In the genomic region with DNA sequence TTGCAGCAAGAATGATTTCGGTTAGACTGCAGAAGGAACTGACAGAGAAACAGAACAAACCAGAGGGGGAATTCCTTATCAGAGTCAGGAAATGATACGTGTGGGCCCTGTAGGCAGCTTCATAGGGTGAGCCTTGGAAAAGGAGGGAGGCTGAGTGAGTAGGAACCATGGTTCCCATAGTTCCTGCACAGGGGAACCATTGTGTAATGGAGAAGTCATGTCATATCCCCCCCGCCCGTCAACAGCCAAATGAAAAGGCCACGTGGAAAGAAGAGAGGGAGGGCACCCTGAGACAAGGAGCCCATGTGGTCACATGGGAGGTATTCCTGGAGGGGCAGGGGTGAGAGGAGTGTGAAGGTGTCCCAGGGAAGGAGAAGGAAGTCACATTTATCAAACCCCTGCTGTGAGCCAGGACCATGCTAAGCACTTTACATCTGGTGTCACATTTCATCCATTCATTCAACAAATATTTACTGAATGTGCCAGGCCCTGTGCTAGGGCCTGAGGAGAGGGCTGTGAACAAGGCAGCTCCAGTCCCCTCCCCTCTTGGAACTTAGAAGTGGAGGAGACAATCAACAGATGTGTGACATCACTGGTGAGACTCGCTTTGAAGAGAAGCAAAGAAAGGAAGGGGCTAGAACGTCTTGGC, we compare ENCODE assay signal across 8 cellular contexts. TPM values are rescaled to one million over a fixed set of nuclear protein-coding genes. Genes with fewer than 3 reads are reported as not detected.
DNase-seq lines count a peak whose midpoint lies in the region; ATAC-seq and TF ChIP-seq lines count a peak whose summit lies in the region.

No MANE protein-coding gene starts in this region.

- TF ChIP-seq CTCF in psoas muscle (IDR thresholded peaks at IDR 0.05) (no peak), prostate gland (IDR thresholded peaks at IDR 0.05) (no peak)

- peaks cover 23% of the 10 kb centered on the region for H3K4me1 ChIP-seq in psoas muscle
- H3K4me1 ChIP-seq in prostate gland (replicated peaks) = no peaks in the 10 kb centered on the region

- WGBS in psoas muscle, 3 donors = 38 to 40% (median 39%) methylated on average over 7 of the region's 7 CpGs
- WGBS in prostate gland = 34% methylated on average over 7 of the region's 7 CpGs

- H3K36me3 ChIP-seq in psoas muscle (ENCODE audit: insufficient read depth in 1 of 2, low read depth in 1 of 2) (no peaks in the 10 kb centered on the region), prostate gland (no peaks in the 10 kb centered on the region)

- intact Hi-C loops in psoas muscle (cut with DNase I) (no loop called here), prostate gland (cut with DNase I) (no loop called here)

- H3K27ac ChIP-seq in epithelial cell of prostate (peak overlapping the region; percentile 11), psoas muscle (no peak overlapping the region), prostate gland (no peak overlapping the region)

- TF ChIP-seq POLR2A in prostate gland (IDR thresholded peaks at IDR 0.05) = no peak

- DNase-seq in GF-D8 (lab: John Stamatoyannopoulos, UW) (peak; percentile 57), NCI-H345 treated with DMSO at 0.1 percent for 48 hours (lab: John Stamatoyannopoulos, UW; ENCODE audit: unreplicated experiment) (peak; percentile 39), epithelial cell of prostate (ENCODE audit: low read depth, low spot score) (no peak), psoas muscle (no peak), HuH-7 (ENCODE audit: low spot score) (no peak), prostate gland (ENCODE audit: low spot score) (no peak)
- no peak for DNase-seq in stimulated activated CD4-positive, alpha-beta T cell treated with anti-CD3 and anti-CD28 coated beads, Interleukin-4, amount 100 ng/mL, for 1 hour

- H3K4me3 ChIP-seq in psoas muscle = no peak overlapping the region
- no peak overlapping the region for H3K4me3 ChIP-seq in prostate gland

- no peaks in the 10 kb centered on the region for H3K9me3 ChIP-seq in psoas muscle
- H3K9me3 ChIP-seq in prostate gland = no peaks in the 10 kb centered on the region

- ATAC-seq in psoas muscle (peak in 3 of 4 donors; percentile 48 to 67 (median 60)), GM21717 (IDR thresholded peaks at IDR 0.05; ENCODE audit: unreplicated experiment) (no peak)

- no peaks in the 10 kb centered on the region for H3K27me3 ChIP-seq in psoas muscle (ENCODE audit: insufficient read depth in 3 of 3, low read length in 2 of 3)
- no peaks in the 10 kb centered on the region for H3K27me3 ChIP-seq in prostate gland (replicated peaks; ENCODE audit: insufficient read depth)

RNA-seq across cellular contexts. Expression of a gene that starts 15.7 kb away (rescaled TPM):
- total RNA-seq in psoas muscle (1 to 10 TPM; 1.3 to 3.5 (median 3.1) TPM), prostate gland (10 to 100 TPM in 1 of 2 donors, 1 to 10 TPM in 1; 4.0 to 10.8 TPM)
- polyA plus RNA-seq in psoas muscle = 1 to 10 TPM; 1.7 to 3.8 (median 2.0) TPM

RNA-seq across cellular contexts. Expression of a gene that starts 21.3 kb away (rescaled TPM):
- total RNA-seq in psoas muscle = 10 to 100 TPM in 3 of 4 donors, 1 to 10 TPM in 1; 7.8 to 25.8 (median 15.3) TPM
- 10 to 100 TPM; 13.9 to 20.9 (median 18.8) TPM for polyA plus RNA-seq in psoas muscle
- 100 to 1,000 TPM in 1 of 2 donors, 10 to 100 TPM in 1; 40.4 to 274 TPM for total RNA-seq in prostate gland

RNA-seq across cellular contexts. Expression of a gene that starts 46.7 kb away (rescaled TPM):
- total RNA-seq in psoas muscle (10 to 100 TPM; 35.9 to 65.2 (median 59.0) TPM), prostate gland (10 to 100 TPM; 27.1 to 83.7 TPM)
- 10 to 100 TPM in 1 of 3 donors, 1 to 10 TPM in 2; 6.4 to 19.8 (median 9.7) TPM for polyA plus RNA-seq in psoas muscle

Comparison
In these comparisons a context has a peak if more than half of its experiments do, and no peak if none do; other contexts are left out.
1. DNase-seq: peak in GF-D8 (single experiment) and NCI-H345 treated with DMSO at 0.1 percent for 48 hours (single experiment); none in epithelial cell of prostate (single experiment), psoas muscle (0 of 2), HuH-7 (single experiment), prostate gland (single experiment) and stimulated activated CD4-positive, alpha-beta T cell treated with anti-CD3 and anti-CD28 coated beads, Interleukin-4, amount 100 ng/mL, for 1 hour (single experiment).